ENCODE assay signal across 8 cellular contexts in genomic region chr16:10552998-10553491, GRCh38. TPM values are rescaled to one million over a fixed set of nuclear protein-coding genes. Genes with fewer than 3 reads are reported as not detected.
A peak's percentile ranks its signal among the peaks of the same experiment; 100 is the strongest.
DNase-seq lines count a peak whose midpoint lies in the region; ATAC-seq and TF ChIP-seq lines count a peak whose summit lies in the region.

No MANE protein-coding gene starts in this region.

- H3K27ac Mint-ChIP-seq in activated naive CD8-positive, alpha-beta T cell, result peak overlapping the region; percentile 30

- peaks cover 4 to 5% of the 10 kb centered on the region in 2 donors for H3K9me3 ChIP-seq in muscle layer of duodenum (ENCODE audit: control insufficient read depth in 1 of 2, low read length in 2 of 2)
- H3K9me3 ChIP-seq in upper lobe of left lung, result peaks cover 0 to 5% (median 2%) of the 10 kb centered on the region in 4 donors

- H3K36me3 Mint-ChIP-seq in activated naive CD8-positive, alpha-beta T cell, result peaks cover 7% of the 10 kb centered on the region

- peak overlapping the region; percentile 28 for H3K27ac ChIP-seq in muscle layer of duodenum (ENCODE audit: low read length)
- peak overlapping the region; percentile 18 to 70 (median 36) for H3K27ac ChIP-seq in upper lobe of left lung

- H3K27me3 ChIP-seq in muscle layer of duodenum (ENCODE audit: low read depth, low read length) (no peaks in the 10 kb centered on the region), upper lobe of left lung (no peaks in the 10 kb centered on the region)

- peaks cover 8% of the 10 kb centered on the region for H3K4me1 Mint-ChIP-seq in activated naive CD8-positive, alpha-beta T cell (ENCODE audit: low read depth)

- in situ Hi-C loops in SK-MEL-5 (cut with HindIII; ENCODE audit: low pct_unique_long_range_greater_than_20kb, low sequenced_read_pairs), result no loop called here

- 32 to 37% methylated on average over 19 of the region's 19 CpGs for WGBS in upper lobe of left lung, 2 donors

- peaks cover 11% of the 10 kb centered on the region for H3K9me3 Mint-ChIP-seq in activated naive CD8-positive, alpha-beta T cell (ENCODE audit: low read depth)

- peak; percentile 89 for DNase-seq in SK-MEL-5 (ENCODE audit: low read depth, low spot score)
- peak in 1 of 2 donors; percentile 60 for DNase-seq in upper lobe of left lung
- DNase-seq in superior temporal gyrus (ENCODE audit: extremely low spot score), result no peak
- DNase-seq in NCI-H2029 treated with DMSO at 0.1 percent for 48 hours (lab: John Stamatoyannopoulos, UW), result no peak

- H3K36me3 ChIP-seq in muscle layer of duodenum (ENCODE audit: control insufficient read depth in 1 of 2, insufficient read depth in 2 of 2, low read length in 2 of 2) (peaks cover 0 to 10% of the 10 kb centered on the region in 2 donors), upper lobe of left lung (peaks cover 0 to 12% (median 4%) of the 10 kb centered on the region in 4 donors)

- H3K4me3 Mint-ChIP-seq in activated naive CD8-positive, alpha-beta T cell, result peak overlapping the region; percentile 84

- H3K27me3 Mint-ChIP-seq in activated naive CD8-positive, alpha-beta T cell, result peaks cover 5% of the 10 kb centered on the region

- ATAC-seq in GM18498 (IDR thresholded peaks at IDR 0.05; ENCODE audit: unreplicated experiment) (peak; percentile 95), HG02623 (IDR thresholded peaks at IDR 0.05; ENCODE audit: unreplicated experiment) (peak; percentile 98), upper lobe of left lung (ENCODE audit: low FRiP score in 2 of 2) (peak; percentile 59 to 83)

- TF ChIP-seq EP300 in upper lobe of left lung (IDR thresholded peaks at IDR 0.05), result no peak

- TF ChIP-seq POLR2A in upper lobe of left lung (IDR thresholded peaks at IDR 0.05), result peak in 1 of 4 donors; percentile 19

- H3K4me3 ChIP-seq in muscle layer of duodenum (ENCODE audit: low read depth in 1 of 2, low read length in 2 of 2) (peak overlapping the region in 1 of 2 donors; percentile 40), upper lobe of left lung (peak overlapping the region in 3 of 4 donors; percentile 5 to 21 (median 15))

- H3K4me1 ChIP-seq in muscle layer of duodenum (ENCODE audit: control insufficient read depth in 1 of 2, insufficient read depth in 2 of 2, low read length in 2 of 2) (peaks cover 0 to 7% of the 10 kb centered on the region in 2 donors), upper lobe of left lung (peaks cover 38 to 47% (median 44%) of the 10 kb centered on the region in 4 donors)

- no peak for TF ChIP-seq CTCF in upper lobe of left lung (IDR thresholded peaks at IDR 0.05)

RNA-seq across cellular contexts. Expression of gene EMP2, which starts 27.4 kb away (rescaled TPM):
- total RNA-seq in SK-MEL-5 (2014; rRNA removed; shearing (Covaris generic)), result 59.9 and 61.6 TPM in 2 replicates
- polyA plus RNA-seq in SK-MEL-5 (2015; cell fraction: cytosol; rRNA removed), result 41.9 and 57.0 TPM in 2 replicates
- 12.5 and 21.0 TPM in 2 replicates for polyA plus RNA-seq in SK-MEL-5 (2015; cell fraction: nucleus; rRNA removed)
- 1,000 to 10,000 TPM in 1 of 6 donors, 100 to 1,000 TPM in 5; 261 to 1,020 (median 640) TPM for total RNA-seq in upper lobe of left lung
